Comparison of ENCODE assay signal across 1 cellular context in genomic region chr16:1772362-1772907, GRCh38.
TF ChIP-seq lines count a peak whose summit lies in the region.

EME2 (plus strand) TSS chr16:1772810; CDS start chr16:1773228, 418 bp downstream.

TF ChIP-seq in HepG2, 621 proteins besides CTCF, POLR2A, EP300 and RAD21 (continued from another document):
- TF ChIP-seq ZNF770 (CRISPR knock-in tag; IDR thresholded peaks at IDR 0.05) = 0 out of 2 replicates have a peak, but pooled peaks have one; percentile 2
- TF ChIP-seq ZNF281 (CRISPR knock-in tag; IDR thresholded peaks at IDR 0.05; ENCODE audit: borderline replicate concordance) = no peak
- TF ChIP-seq ZSCAN9 (CRISPR knock-in tag; IDR thresholded peaks at IDR 0.05; ENCODE audit: borderline replicate concordance) = no peak
- 0 out of 2 replicates have a peak, but pooled peaks have one; percentile 11 for TF ChIP-seq IRF2 (CRISPR knock-in tag; IDR thresholded peaks at IDR 0.05)
- TF ChIP-seq RBM39 (IDR thresholded peaks at IDR 0.05; ENCODE audit: low read depth, low read length, poor library complexity, severe bottlenecking) = peak; percentile 45
- peak; percentile 60; the same call in 1 of the 2 replicates for TF ChIP-seq NFE2L1 (CRISPR knock-in tag; IDR thresholded peaks at IDR 0.05; ENCODE audit: borderline replicate concordance)
- TF ChIP-seq ZNF280B (CRISPR knock-in tag; IDR thresholded peaks at IDR 0.05; ENCODE audit: borderline replicate concordance) = no peak
- peak; percentile 19 for TF ChIP-seq HNRNPLL (IDR thresholded peaks at IDR 0.05; ENCODE audit: low read depth, low read length, poor library complexity, severe bottlenecking)
- peak; percentile 52; the same call in 1 of the 2 replicates for TF ChIP-seq EEA1 (CRISPR knock-in tag; IDR thresholded peaks at IDR 0.05; ENCODE audit: borderline replicate concordance)
- TF ChIP-seq ISX (CRISPR knock-in tag; conservative IDR thresholded peaks at IDR 0.05) = no peak
- TF ChIP-seq ZNF501 (CRISPR knock-in tag; IDR thresholded peaks at IDR 0.05) = no peak; the same call in 1 of the 2 replicates
- TF ChIP-seq KLF13 (CRISPR knock-in tag; IDR thresholded peaks at IDR 0.05) = peak; percentile 96
- no peak for TF ChIP-seq ZBTB49 (CRISPR knock-in tag; IDR thresholded peaks at IDR 0.05; ENCODE audit: borderline replicate concordance)
- TF ChIP-seq ZNF703 (CRISPR knock-in tag; IDR thresholded peaks at IDR 0.05; ENCODE audit: borderline replicate concordance) = peak; percentile 3; the same call in 1 of the 2 replicates
- TF ChIP-seq ZNF234 (CRISPR knock-in tag; conservative IDR thresholded peaks at IDR 0.05) = 0 out of 2 replicates have a peak, but pooled peaks have one; percentile 53
- no peak for TF ChIP-seq RELA (CRISPR knock-in tag; IDR thresholded peaks at IDR 0.05)
- no peak for TF ChIP-seq HNF4A (CRISPR knock-in tag; IDR thresholded peaks at IDR 0.05)
- TF ChIP-seq ZNF513 (CRISPR knock-in tag; conservative IDR thresholded peaks at IDR 0.05) = no peak
- TF ChIP-seq ZNF619 (CRISPR knock-in tag; IDR thresholded peaks at IDR 0.05) = no peak; the same call in 1 of the 2 replicates
- TF ChIP-seq ZNF616 (CRISPR knock-in tag; IDR thresholded peaks at IDR 0.05; ENCODE audit: low read depth) = no peak
- no peak for TF ChIP-seq NFIC (IDR thresholded peaks at IDR 0.05; ENCODE audit: low read length)
- peak; percentile 35; the same call in 1 of the 2 replicates for TF ChIP-seq MAX (IDR thresholded peaks at IDR 0.05)
- TF ChIP-seq ZNF607 (CRISPR knock-in tag; IDR thresholded peaks at IDR 0.05; ENCODE audit: borderline replicate concordance) = peak; percentile 14; the same call in 1 of the 2 replicates
- TF ChIP-seq ZNF224 (CRISPR knock-in tag; IDR thresholded peaks at IDR 0.05) = no peak
TF ChIP-seq in HepG2: peak in this region for 15.
